Comparison of ENCODE assay signal across 8 cellular contexts in the genomic region with DNA sequence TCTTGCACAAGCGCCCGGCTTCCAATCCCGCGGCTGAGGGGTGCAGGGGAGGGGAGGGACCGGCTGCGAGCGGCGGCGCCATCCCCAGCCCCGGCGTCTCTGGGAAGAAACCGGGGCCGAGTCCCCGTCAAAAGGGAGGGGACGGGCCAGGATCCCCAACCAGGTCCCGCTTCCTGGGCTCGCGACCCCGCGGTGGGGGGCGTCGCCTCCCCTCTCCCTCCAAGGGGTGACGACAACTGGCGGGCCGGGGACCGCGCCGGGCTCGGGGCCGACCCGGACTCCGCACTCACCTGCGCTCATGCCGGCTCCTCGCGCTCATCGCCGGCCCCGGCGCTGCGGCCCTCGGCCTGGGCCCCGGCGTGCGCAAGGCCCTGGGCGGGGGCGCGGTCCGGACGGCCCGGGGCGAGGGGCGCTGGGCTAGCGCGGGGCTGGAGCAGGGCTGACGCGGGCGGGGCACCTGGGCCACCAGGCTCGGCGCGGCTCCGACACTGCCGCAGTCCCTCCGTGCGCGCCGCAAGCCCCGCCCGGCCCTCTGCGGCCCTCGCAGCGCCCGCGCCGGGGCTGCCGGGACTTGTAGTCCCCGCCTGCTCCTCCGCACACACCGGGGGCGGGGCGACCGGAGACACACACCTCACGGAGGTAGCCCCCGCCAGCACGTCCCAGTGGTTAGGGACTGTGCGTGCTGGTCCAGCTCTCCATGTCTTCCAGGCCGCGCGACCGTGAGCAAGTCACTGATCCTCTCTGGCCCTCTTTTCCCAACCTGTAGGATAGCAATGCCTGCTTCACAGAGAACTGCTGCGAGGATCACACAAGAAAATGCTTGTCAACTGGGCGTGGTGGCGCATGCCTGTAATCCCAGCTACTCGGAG. TPM values are rescaled to one million over a fixed set of nuclear protein-coding genes. Genes with fewer than 3 reads are reported as not detected.
DNase-seq lines count a peak whose midpoint lies in the region; ATAC-seq and TF ChIP-seq lines count a peak whose summit lies in the region.

A gene with protein sequence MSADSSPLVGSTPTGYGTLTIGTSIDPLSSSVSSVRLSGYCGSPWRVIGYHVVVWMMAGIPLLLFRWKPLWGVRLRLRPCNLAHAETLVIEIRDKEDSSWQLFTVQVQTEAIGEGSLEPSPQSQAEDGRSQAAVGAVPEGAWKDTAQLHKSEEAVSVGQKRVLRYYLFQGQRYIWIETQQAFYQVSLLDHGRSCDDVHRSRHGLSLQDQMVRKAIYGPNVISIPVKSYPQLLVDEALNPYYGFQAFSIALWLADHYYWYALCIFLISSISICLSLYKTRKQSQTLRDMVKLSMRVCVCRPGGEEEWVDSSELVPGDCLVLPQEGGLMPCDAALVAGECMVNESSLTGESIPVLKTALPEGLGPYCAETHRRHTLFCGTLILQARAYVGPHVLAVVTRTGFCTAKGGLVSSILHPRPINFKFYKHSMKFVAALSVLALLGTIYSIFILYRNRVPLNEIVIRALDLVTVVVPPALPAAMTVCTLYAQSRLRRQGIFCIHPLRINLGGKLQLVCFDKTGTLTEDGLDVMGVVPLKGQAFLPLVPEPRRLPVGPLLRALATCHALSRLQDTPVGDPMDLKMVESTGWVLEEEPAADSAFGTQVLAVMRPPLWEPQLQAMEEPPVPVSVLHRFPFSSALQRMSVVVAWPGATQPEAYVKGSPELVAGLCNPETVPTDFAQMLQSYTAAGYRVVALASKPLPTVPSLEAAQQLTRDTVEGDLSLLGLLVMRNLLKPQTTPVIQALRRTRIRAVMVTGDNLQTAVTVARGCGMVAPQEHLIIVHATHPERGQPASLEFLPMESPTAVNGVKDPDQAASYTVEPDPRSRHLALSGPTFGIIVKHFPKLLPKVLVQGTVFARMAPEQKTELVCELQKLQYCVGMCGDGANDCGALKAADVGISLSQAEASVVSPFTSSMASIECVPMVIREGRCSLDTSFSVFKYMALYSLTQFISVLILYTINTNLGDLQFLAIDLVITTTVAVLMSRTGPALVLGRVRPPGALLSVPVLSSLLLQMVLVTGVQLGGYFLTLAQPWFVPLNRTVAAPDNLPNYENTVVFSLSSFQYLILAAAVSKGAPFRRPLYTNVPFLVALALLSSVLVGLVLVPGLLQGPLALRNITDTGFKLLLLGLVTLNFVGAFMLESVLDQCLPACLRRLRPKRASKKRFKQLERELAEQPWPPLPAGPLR (minus strand): TSS at position 490 of the 869 bp plus-strand sequence. CDS start 190 bp downstream, at position 300.

- DNase-seq in CD1c-positive myeloid dendritic cell (ENCODE audit: extremely low spot score) (peak; percentile 81), HK-2 (ENCODE audit: unreplicated experiment) (peak; percentile 73), NOMO-1 treated with DMSO at 0.1 percent for 48 hours (lab: John Stamatoyannopoulos, UW; ENCODE audit: unreplicated experiment) (peak; percentile 61), endothelial cell (ENCODE audit: low spot score) (peak; percentile 75), mesothelial cell of epicardium (ENCODE audit: low spot score in 2 of 2, unreplicated experiment in 2 of 2) (peak; percentile 72 to 83)
- peak; percentile 87 for DNase-seq in activated CD8-positive, alpha-beta memory T cell treated with anti-CD3 and anti-CD28 coated beads, Interleukin-2, amount 50 U/mL, for 4 hours
- peak; percentile 80 to 82 for DNase-seq in stimulated activated CD8-positive, alpha-beta memory T cell treated with anti-CD3 and anti-CD28 coated beads, Interleukin-15, amount 100 ng/mL, for 48 hours (ENCODE audit: low read depth in 2 of 2)

- TF ChIP-seq CTCF in endothelial cell (IDR thresholded peaks at IDR 0.05; ENCODE audit: unreplicated experiment) = no peak
- no peak for TF ChIP-seq CTCF in mesothelial cell of epicardium (IDR thresholded peaks at IDR 0.05; ENCODE audit: unreplicated experiment)

- H3K36me3 Mint-ChIP-seq in endothelial cell (ENCODE audit: low read depth, unreplicated experiment) = no peaks in the 10 kb centered on the region
- peaks cover 2% of the 10 kb centered on the region for H3K36me3 Mint-ChIP-seq in mesothelial cell of epicardium

- ATAC-seq in GM19397 (IDR thresholded peaks at IDR 0.05; ENCODE audit: unreplicated experiment) = peak; percentile 92

- H3K9me3 Mint-ChIP-seq in endothelial cell (ENCODE audit: unreplicated experiment) (no peaks in the 10 kb centered on the region), mesothelial cell of epicardium (no peaks in the 10 kb centered on the region)

- H3K27ac Mint-ChIP-seq in endothelial cell (ENCODE audit: unreplicated experiment) (peak within 1 kb of the TSS; percentile 36), mesothelial cell of epicardium (peak within 1 kb of the TSS; percentile 81)

- H3K4me1 Mint-ChIP-seq in endothelial cell (ENCODE audit: unreplicated experiment) (peaks cover 10% of the 10 kb centered on the region), mesothelial cell of epicardium (peaks cover 33% of the 10 kb centered on the region)

- H3K4me3 Mint-ChIP-seq in endothelial cell (ENCODE audit: unreplicated experiment) = peak within 1 kb of the TSS; percentile 92
- H3K4me3 Mint-ChIP-seq in mesothelial cell of epicardium = peak within 1 kb of the TSS; percentile 83

- H3K27me3 Mint-ChIP-seq in endothelial cell (ENCODE audit: unreplicated experiment) = peaks cover 8% of the 10 kb centered on the region
- H3K27me3 Mint-ChIP-seq in mesothelial cell of epicardium (ENCODE audit: low read depth) = no peaks in the 10 kb centered on the region

RNA-seq across cellular contexts. Expression of the gene that starts here (rescaled TPM):
- total RNA-seq in endothelial cell (ENCODE audit: unreplicated experiment) = 55.6 TPM
- 54.2 to 57.8 TPM (median 56.9 TPM) in 3 replicates for total RNA-seq in mesothelial cell of epicardium

Comparison
In these comparisons a context has a peak if more than half of its experiments do, and no peak if none do; other contexts are left out.
1. Peak in every context shown above with its lines: DNase-seq and ATAC-seq.